ENCODE assay signal across 28 cellular contexts in genomic region chr3:159323848-159324247, GRCh38.
"Had no signal": no experiment of that assay in that cellular context is flagged by ENCODE, and none has a peak within 500 bp of the region (broad histone marks: within the 10 kb centered on the region; RNA-seq: fewer than 3 reads in every experiment).

No MANE protein-coding gene starts in this region.

- H3K27me3 ChIP-seq: neural progenitor cell, neutrophil, pancreas, right lobe of liver, sigmoid colon, stomach, thyroid gland, tibial nerve, upper lobe of left lung, vagina had no signal

- DNase-seq: naive thymus-derived CD8-positive, alpha-beta T cell; nucleus accumbens; pancreas; retina; right cardiac atrium; right lobe of liver; sigmoid colon; small intestine; stimulated activated CD4-positive, alpha-beta T cell treated with anti-CD3 and anti-CD28 coated beads, Interleukin-15, amount 100 ng/mL, for 24 hours; stimulated activated CD4-positive, alpha-beta T cell treated with anti-CD3 and anti-CD28 coated beads, Interleukin-2, amount 100 ng/mL, for 24 hours; stimulated activated CD4-positive, alpha-beta T cell treated with anti-CD3 and anti-CD28 coated beads, Interleukin-2, amount 100 ng/mL, for 48 hours; stimulated activated CD4-positive, alpha-beta T cell treated with anti-CD3 and anti-CD28 coated beads, Interleukin-4, amount 100 ng/mL, for 24 hours; stimulated activated naive B cell treated with anti-CD40 and anti-IgM and Interleukin-4, amounts not matched to agents 10 μg/mL and 1 μg/mL and 100 μg/mL, for 72 hours; stimulated activated naive CD4-positive, alpha-beta T cell treated with Interleukin-2 at 50 U/mL for 16 hours; stomach; thyroid gland; trophoblast cell; upper lobe of left lung had no signal

- H3K9me3 ChIP-seq: neutrophil, pancreas, prostate gland, right lobe of liver, sigmoid colon, stomach, thoracic aorta, thyroid gland, tibial nerve, upper lobe of left lung, vagina had no signal

- H3K4me3 Mint-ChIP-seq: naive thymus-derived CD8-positive, alpha-beta T cell; nephron; neural progenitor cell; stimulated activated effector memory CD8-positive, alpha-beta T cell treated with anti-CD3 and anti-CD28 coated beads, Interleukin-12 subunit alpha, Interleukin-12 subunit beta, amount 100 ng/mL, for 72 hours; stimulated activated naive B cell treated with anti-CD40 and anti-IgM and Interleukin-4, amounts not matched to agents 10 μg/mL and 1 μg/mL and 100 μg/mL, for 72 hours; stimulated activated naive CD8-positive, alpha-beta T cell treated with anti-CD3 and anti-CD28 coated beads, Interleukin-15, Interleukin-2, amounts not matched to agents 100 ng/mL and 50 ng/mL, for 24 hours had no signal

- H3K27me3 Mint-ChIP-seq: stimulated activated naive B cell treated with anti-CD40 and anti-IgM and Interleukin-4, amounts not matched to agents 10 μg/mL and 1 μg/mL and 100 μg/mL, for 72 hours; stimulated activated naive CD8-positive, alpha-beta T cell treated with anti-CD3 and anti-CD28 coated beads, Interleukin-15, Interleukin-2, amounts not matched to agents 100 ng/mL and 50 ng/mL, for 24 hours had no signal

- H3K9ac ChIP-seq: neural progenitor cell had no signal

- H3K36me3 ChIP-seq: neural progenitor cell, neutrophil, pancreas, prostate gland, right lobe of liver, sigmoid colon, stomach, thoracic aorta, thyroid gland, tibial nerve, upper lobe of left lung, vagina had no signal

- H3K27ac ChIP-seq: neural progenitor cell, neutrophil, pancreas, prostate gland, right lobe of liver, sigmoid colon, stomach, thoracic aorta, thyroid gland, tibial nerve, upper lobe of left lung, vagina had no signal

- FAIRE-seq: pancreas, small intestine, urothelium cell line had no signal

- H3K4me1 Mint-ChIP-seq: naive thymus-derived CD8-positive, alpha-beta T cell; nephron; neural progenitor cell; stimulated activated effector memory CD8-positive, alpha-beta T cell treated with anti-CD3 and anti-CD28 coated beads, Interleukin-12 subunit alpha, Interleukin-12 subunit beta, amount 100 ng/mL, for 72 hours; stimulated activated naive B cell treated with anti-CD40 and anti-IgM and Interleukin-4, amounts not matched to agents 10 μg/mL and 1 μg/mL and 100 μg/mL, for 72 hours had no signal

- H3K4me3 ChIP-seq: neural progenitor cell, pancreas, prostate gland, right lobe of liver, sigmoid colon, stomach, thoracic aorta, thyroid gland, tibial nerve, upper lobe of left lung, vagina had no signal

- H3K4me1 ChIP-seq: neural progenitor cell, pancreas, prostate gland, right lobe of liver, sigmoid colon, stomach, thyroid gland, tibial nerve, upper lobe of left lung, vagina had no signal

- H3K36me3 Mint-ChIP-seq: naive thymus-derived CD8-positive, alpha-beta T cell; neural progenitor cell; stimulated activated effector memory CD8-positive, alpha-beta T cell treated with anti-CD3 and anti-CD28 coated beads, Interleukin-12 subunit alpha, Interleukin-12 subunit beta, amount 100 ng/mL, for 72 hours; stimulated activated naive B cell treated with anti-CD40 and anti-IgM and Interleukin-4, amounts not matched to agents 10 μg/mL and 1 μg/mL and 100 μg/mL, for 72 hours had no signal

- H3K27ac Mint-ChIP-seq: naive thymus-derived CD8-positive, alpha-beta T cell; nephron; neural progenitor cell; stimulated activated effector memory CD8-positive, alpha-beta T cell treated with anti-CD3 and anti-CD28 coated beads, Interleukin-12 subunit alpha, Interleukin-12 subunit beta, amount 100 ng/mL, for 72 hours; stimulated activated naive B cell treated with anti-CD40 and anti-IgM and Interleukin-4, amounts not matched to agents 10 μg/mL and 1 μg/mL and 100 μg/mL, for 72 hours; stimulated activated naive CD8-positive, alpha-beta T cell treated with anti-CD3 and anti-CD28 coated beads, Interleukin-15, Interleukin-2, amounts not matched to agents 100 ng/mL and 50 ng/mL, for 24 hours had no signal

- H2AFZ ChIP-seq: neural progenitor cell had no signal

- H3K9me3 Mint-ChIP-seq: nephron; neural progenitor cell; stimulated activated naive B cell treated with anti-CD40 and anti-IgM and Interleukin-4, amounts not matched to agents 10 μg/mL and 1 μg/mL and 100 μg/mL, for 72 hours; stimulated activated naive CD8-positive, alpha-beta T cell treated with anti-CD3 and anti-CD28 coated beads, Interleukin-15, Interleukin-2, amounts not matched to agents 100 ng/mL and 50 ng/mL, for 24 hours had no signal

- ATAC-seq: naive thymus-derived CD8-positive, alpha-beta T cell; pancreas; right cardiac atrium; stimulated activated effector memory CD8-positive, alpha-beta T cell treated with anti-CD3 and anti-CD28 coated beads, Interleukin-12 subunit alpha, Interleukin-12 subunit beta, amount 100 ng/mL, for 72 hours; stimulated activated naive B cell treated with anti-CD40 and anti-IgM and Interleukin-4, amounts not matched to agents 10 μg/mL and 1 μg/mL and 100 μg/mL, for 72 hours had no signal

- H3K4me2 ChIP-seq: neural progenitor cell had no signal
